ENCODE assay signal across 21 cellular contexts in genomic region chr15:62280625-62281024, GRCh38.
DNase-seq lines count a peak whose midpoint lies in the region; ATAC-seq, FAIRE-seq and TF ChIP-seq lines count a peak whose summit lies in the region.
"Had no signal": no experiment of that assay in that cellular context is flagged by ENCODE, and none has a peak within 500 bp of the region (broad histone marks: within the 10 kb centered on the region; RNA-seq: fewer than 3 reads in every experiment).

No MANE protein-coding gene starts in this region.

- H3K36me3 ChIP-seq in Karpas-422 (ENCODE audit: insufficient read depth, low read length) (peaks cover 39% of the 10 kb centered on the region), OCI-LY7 (ENCODE audit: insufficient read depth, low read length) (no peaks in the 10 kb centered on the region)
- H3K36me3 ChIP-seq: BE2C, SJSA1 had no signal

- no peaks in the 10 kb centered on the region for H3K9me3 ChIP-seq in Karpas-422 (ENCODE audit: low read length)
- no peaks in the 10 kb centered on the region for H3K9me3 ChIP-seq in OCI-LY7 (ENCODE audit: low read length)
- H3K9me3 ChIP-seq: BE2C, SJSA1 had no signal

- CTCF ChIA-PET in OCI-LY7 (lab: Charles Lee; ENCODE audit: unreplicated experiment): no interaction called here

- H3K9me2 ChIP-seq in Karpas-422 (replicated peaks; ENCODE audit: insufficient read depth, low read length): no peaks in the 10 kb centered on the region
- no peaks in the 10 kb centered on the region for H3K9me2 ChIP-seq in OCI-LY7 (ENCODE audit: insufficient read depth, low read length)

- no peaks in the 10 kb centered on the region for H4K20me1 ChIP-seq in Karpas-422 (ENCODE audit: insufficient read depth, low read depth, low read length)
- H4K20me1 ChIP-seq in OCI-LY7 (ENCODE audit: insufficient read depth, low read length): no peaks in the 10 kb centered on the region

- peaks cover 11% of the 10 kb centered on the region for H3K4me1 ChIP-seq in Karpas-422 (ENCODE audit: low read length)
- H3K4me1 ChIP-seq in OCI-LY7 (ENCODE audit: insufficient read depth, low read length, poor library complexity, severe bottlenecking): no peaks in the 10 kb centered on the region
- H3K4me1 ChIP-seq: BE2C, SJSA1 had no signal

- peak; percentile 100 for FAIRE-seq in islet of Langerhans (lab: Jason Lieb, UNC)
- FAIRE-seq: GM12891, GM18507, H1 had no signal

- H2AFZ ChIP-seq in Karpas-422 (ENCODE audit: low read length): no peak overlapping the region
- no peak overlapping the region for H2AFZ ChIP-seq in OCI-LY7 (ENCODE audit: low read length)
- H2AFZ ChIP-seq: PC-9 had no signal

- TSS peak; percentile 71 for BruUV-seq in OCI-LY7 (replicated peaks; lab: Mats Ljungman, UMichigan)

- intact Hi-C loops in OCI-LY7 (cut with micrococcal nuclease; ENCODE audit: unreplicated experiment): no loop called here

- no peak for ATAC-seq in GM19452 (IDR thresholded peaks at IDR 0.05; ENCODE audit: unreplicated experiment)

- POLR2A ChIA-PET in OCI-LY7 (lab: Charles Lee): no interaction called here

- peak overlapping the region; percentile 32; the same call in 1 of the 2 replicates for H3K27ac ChIP-seq in Karpas-422 (ENCODE audit: low read length)
- H3K27ac ChIP-seq in OCI-LY7 (ENCODE audit: low read depth, low read length, poor library complexity, severe bottlenecking): no peak overlapping the region
- H3K27ac ChIP-seq: PC-9, SJSA1 had no signal

- H3K9ac ChIP-seq in Karpas-422 (ENCODE audit: low read length): peak overlapping the region; percentile 64

- peaks cover 58% of the 10 kb centered on the region for H3K79me2 ChIP-seq in Karpas-422 (ENCODE audit: low read length)
- H3K79me2 ChIP-seq in OCI-LY7 (ENCODE audit: insufficient read depth, low read depth, low read length): no peaks in the 10 kb centered on the region

- H3K4me3 ChIP-seq in Karpas-422 (ENCODE audit: low read length) (peak overlapping the region; percentile 73), OCI-LY7 (ENCODE audit: low read depth, low read length, poor library complexity, severe bottlenecking) (peak overlapping the region; percentile 39)
- H3K4me3 ChIP-seq: PC-9, SJSA1 had no signal

- no peak for TF ChIP-seq CTCF in OCI-LY7 (conservative IDR thresholded peaks at IDR 0.05; ENCODE audit: low read length)

- H3K27me3 ChIP-seq in Karpas-422 (ENCODE audit: low read length): no peaks in the 10 kb centered on the region
- H3K27me3 ChIP-seq: BE2C had no signal

- H3K4me2 ChIP-seq in Karpas-422 (ENCODE audit: low read depth, low read length, poor library complexity, severe bottlenecking) (peak overlapping the region; percentile 73), OCI-LY7 (ENCODE audit: low read length) (no peak overlapping the region)
- H3K4me2 ChIP-seq: PC-9 had no signal

- DNase-seq in NCI-H2171 treated with DMSO at 0.1 percent for 48 hours (lab: John Stamatoyannopoulos, UW) (peak; percentile 13), NCI-H2171 (lab: John Stamatoyannopoulos, UW) (no peak), Karpas-422 (peak; percentile 50), OCI-LY7 (ENCODE audit: low spot score) (no peak), NCI-H2081 treated with DMSO at 0.1 percent for 48 hours (lab: John Stamatoyannopoulos, UW) (no peak)
- DNase-seq in activated CD4-positive, CD25-positive, alpha-beta regulatory T cell treated with anti-CD3 and anti-CD28 coated beads, Interleukin-2, amount 50 U/mL, for 72 hours: no peak
- DNase-seq: BE2C; CD4-positive, CD25-positive, alpha-beta regulatory T cell; COR-L47; DMS 273 treated with DMSO at 0.1 percent for 48 hours; GDM1; NCI-H1417 treated with DMSO at 0.1 percent for 48 hours; NCI-H2029; NCI-H524 treated with DMSO at 0.1 percent for 48 hours; PC-9 had no signal

Comparison
In these comparisons a context has a peak if more than half of its experiments do, and no peak if none do; other contexts are left out.
1. DNase-seq: peak in NCI-H2171 treated with DMSO at 0.1 percent for 48 hours (single experiment) and Karpas-422 (single experiment); none in NCI-H2171 (single experiment), OCI-LY7 (single experiment), activated CD4-positive, CD25-positive, alpha-beta regulatory T cell treated with anti-CD3 and anti-CD28 coated beads, Interleukin-2, amount 50 U/mL, for 72 hours (single experiment) and NCI-H2081 treated with DMSO at 0.1 percent for 48 hours (single experiment).